1 cellular context compared by ENCODE assay signal in genomic region chr3:194548346-194549321, GRCh38.
TF ChIP-seq lines count a peak whose summit lies in the region.

No MANE protein-coding gene starts in this region.

TF ChIP-seq in H1, 55 proteins besides CTCF, POLR2A, EP300 and RAD21:
- TF ChIP-seq, protein P1, sequence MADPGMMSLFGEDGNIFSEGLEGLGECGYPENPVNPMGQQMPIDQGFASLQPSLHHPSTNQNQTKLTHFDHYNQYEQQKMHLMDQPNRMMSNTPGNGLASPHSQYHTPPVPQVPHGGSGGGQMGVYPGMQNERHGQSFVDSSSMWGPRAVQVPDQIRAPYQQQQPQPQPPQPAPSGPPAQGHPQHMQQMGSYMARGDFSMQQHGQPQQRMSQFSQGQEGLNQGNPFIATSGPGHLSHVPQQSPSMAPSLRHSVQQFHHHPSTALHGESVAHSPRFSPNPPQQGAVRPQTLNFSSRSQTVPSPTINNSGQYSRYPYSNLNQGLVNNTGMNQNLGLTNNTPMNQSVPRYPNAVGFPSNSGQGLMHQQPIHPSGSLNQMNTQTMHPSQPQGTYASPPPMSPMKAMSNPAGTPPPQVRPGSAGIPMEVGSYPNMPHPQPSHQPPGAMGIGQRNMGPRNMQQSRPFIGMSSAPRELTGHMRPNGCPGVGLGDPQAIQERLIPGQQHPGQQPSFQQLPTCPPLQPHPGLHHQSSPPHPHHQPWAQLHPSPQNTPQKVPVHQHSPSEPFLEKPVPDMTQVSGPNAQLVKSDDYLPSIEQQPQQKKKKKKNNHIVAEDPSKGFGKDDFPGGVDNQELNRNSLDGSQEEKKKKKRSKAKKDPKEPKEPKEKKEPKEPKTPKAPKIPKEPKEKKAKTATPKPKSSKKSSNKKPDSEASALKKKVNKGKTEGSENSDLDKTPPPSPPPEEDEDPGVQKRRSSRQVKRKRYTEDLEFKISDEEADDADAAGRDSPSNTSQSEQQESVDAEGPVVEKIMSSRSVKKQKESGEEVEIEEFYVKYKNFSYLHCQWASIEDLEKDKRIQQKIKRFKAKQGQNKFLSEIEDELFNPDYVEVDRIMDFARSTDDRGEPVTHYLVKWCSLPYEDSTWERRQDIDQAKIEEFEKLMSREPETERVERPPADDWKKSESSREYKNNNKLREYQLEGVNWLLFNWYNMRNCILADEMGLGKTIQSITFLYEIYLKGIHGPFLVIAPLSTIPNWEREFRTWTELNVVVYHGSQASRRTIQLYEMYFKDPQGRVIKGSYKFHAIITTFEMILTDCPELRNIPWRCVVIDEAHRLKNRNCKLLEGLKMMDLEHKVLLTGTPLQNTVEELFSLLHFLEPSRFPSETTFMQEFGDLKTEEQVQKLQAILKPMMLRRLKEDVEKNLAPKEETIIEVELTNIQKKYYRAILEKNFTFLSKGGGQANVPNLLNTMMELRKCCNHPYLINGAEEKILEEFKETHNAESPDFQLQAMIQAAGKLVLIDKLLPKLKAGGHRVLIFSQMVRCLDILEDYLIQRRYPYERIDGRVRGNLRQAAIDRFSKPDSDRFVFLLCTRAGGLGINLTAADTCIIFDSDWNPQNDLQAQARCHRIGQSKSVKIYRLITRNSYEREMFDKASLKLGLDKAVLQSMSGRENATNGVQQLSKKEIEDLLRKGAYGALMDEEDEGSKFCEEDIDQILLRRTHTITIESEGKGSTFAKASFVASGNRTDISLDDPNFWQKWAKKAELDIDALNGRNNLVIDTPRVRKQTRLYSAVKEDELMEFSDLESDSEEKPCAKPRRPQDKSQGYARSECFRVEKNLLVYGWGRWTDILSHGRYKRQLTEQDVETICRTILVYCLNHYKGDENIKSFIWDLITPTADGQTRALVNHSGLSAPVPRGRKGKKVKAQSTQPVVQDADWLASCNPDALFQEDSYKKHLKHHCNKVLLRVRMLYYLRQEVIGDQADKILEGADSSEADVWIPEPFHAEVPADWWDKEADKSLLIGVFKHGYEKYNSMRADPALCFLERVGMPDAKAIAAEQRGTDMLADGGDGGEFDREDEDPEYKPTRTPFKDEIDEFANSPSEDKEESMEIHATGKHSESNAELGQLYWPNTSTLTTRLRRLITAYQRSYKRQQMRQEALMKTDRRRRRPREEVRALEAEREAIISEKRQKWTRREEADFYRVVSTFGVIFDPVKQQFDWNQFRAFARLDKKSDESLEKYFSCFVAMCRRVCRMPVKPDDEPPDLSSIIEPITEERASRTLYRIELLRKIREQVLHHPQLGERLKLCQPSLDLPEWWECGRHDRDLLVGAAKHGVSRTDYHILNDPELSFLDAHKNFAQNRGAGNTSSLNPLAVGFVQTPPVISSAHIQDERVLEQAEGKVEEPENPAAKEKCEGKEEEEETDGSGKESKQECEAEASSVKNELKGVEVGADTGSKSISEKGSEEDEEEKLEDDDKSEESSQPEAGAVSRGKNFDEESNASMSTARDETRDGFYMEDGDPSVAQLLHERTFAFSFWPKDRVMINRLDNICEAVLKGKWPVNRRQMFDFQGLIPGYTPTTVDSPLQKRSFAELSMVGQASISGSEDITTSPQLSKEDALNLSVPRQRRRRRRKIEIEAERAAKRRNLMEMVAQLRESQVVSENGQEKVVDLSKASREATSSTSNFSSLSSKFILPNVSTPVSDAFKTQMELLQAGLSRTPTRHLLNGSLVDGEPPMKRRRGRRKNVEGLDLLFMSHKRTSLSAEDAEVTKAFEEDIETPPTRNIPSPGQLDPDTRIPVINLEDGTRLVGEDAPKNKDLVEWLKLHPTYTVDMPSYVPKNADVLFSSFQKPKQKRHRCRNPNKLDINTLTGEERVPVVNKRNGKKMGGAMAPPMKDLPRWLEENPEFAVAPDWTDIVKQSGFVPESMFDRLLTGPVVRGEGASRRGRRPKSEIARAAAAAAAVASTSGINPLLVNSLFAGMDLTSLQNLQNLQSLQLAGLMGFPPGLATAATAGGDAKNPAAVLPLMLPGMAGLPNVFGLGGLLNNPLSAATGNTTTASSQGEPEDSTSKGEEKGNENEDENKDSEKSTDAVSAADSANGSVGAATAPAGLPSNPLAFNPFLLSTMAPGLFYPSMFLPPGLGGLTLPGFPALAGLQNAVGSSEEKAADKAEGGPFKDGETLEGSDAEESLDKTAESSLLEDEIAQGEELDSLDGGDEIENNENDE (IDR thresholded peaks at IDR 0.05; ENCODE audit: insufficient replicate concordance, low read length) = no peak
- TF ChIP-seq USF2 (IDR thresholded peaks at IDR 0.05; ENCODE audit: low read length) (no peak), NRF1 (IDR thresholded peaks at IDR 0.05; ENCODE audit: low read depth, low read length) (no peak), SIX5 (IDR thresholded peaks at IDR 0.05; ENCODE audit: low read depth, low read length) (no peak), KDM4A (IDR thresholded peaks at IDR 0.05; ENCODE audit: low read depth, low read length, severe bottlenecking) (no peak), HDAC2 (IDR thresholded peaks at IDR 0.05; ENCODE audit: borderline replicate concordance in 1 of 2, low read depth in 2 of 2, low read length in 2 of 2) (no peak), SUZ12 (IDR thresholded peaks at IDR 0.05; ENCODE audit: low read length) (no peak), SP4 (IDR thresholded peaks at IDR 0.05; ENCODE audit: low read length) (no peak), RNF2 (IDR thresholded peaks at IDR 0.05; ENCODE audit: borderline replicate concordance, low read depth, low read length, missing control alignments, poor library complexity, severe bottlenecking) (no peak), GABPA (IDR thresholded peaks at IDR 0.05; ENCODE audit: borderline replicate concordance, insufficient read depth, low read length) (no peak), FOSL1 (IDR thresholded peaks at IDR 0.05; ENCODE audit: insufficient read depth, low read depth, low read length) (no peak), SRF (IDR thresholded peaks at IDR 0.05; ENCODE audit: low read depth, low read length) (no peak), JUND (IDR thresholded peaks at IDR 0.05; ENCODE audit: low read length) (no peak), MAFK (IDR thresholded peaks at IDR 0.05; ENCODE audit: low read depth, low read length) (no peak), POLR2AphosphoS5 (IDR thresholded peaks at IDR 0.05; ENCODE audit: low read depth, low read length) (no peak)
TF ChIP-seq in H1: peak in this region for 0.
